In the genomic region with DNA sequence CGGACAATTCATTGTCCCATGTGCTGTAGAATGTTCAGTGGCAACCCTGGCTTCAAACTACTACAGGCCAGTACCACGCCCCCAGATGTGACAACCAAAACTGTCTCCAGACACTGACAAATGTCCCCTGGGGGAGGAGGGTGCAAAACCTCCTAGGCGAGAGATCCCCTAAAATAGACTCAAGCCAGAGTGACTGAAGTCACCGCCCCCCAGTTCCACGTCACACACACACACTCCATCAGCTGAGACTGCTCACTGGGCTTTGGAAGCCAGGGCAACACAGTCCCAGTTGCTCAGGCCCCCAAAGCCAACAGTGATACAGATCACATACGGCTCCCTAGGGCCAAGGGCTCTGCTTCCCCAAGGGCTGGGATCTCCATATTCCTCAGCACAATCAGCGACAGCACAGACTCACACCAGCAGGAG, we compare ENCODE assay signal across 9 cellular contexts. TPM values are rescaled to one million over a fixed set of nuclear protein-coding genes. Genes with fewer than 3 reads are reported as not detected.
DNase-seq lines count a peak whose midpoint lies in the region; ATAC-seq and TF ChIP-seq lines count a peak whose summit lies in the region.
"Had no signal": no experiment of that assay in that cellular context is flagged by ENCODE, and none has a peak within 500 bp of the region (broad histone marks: within the 10 kb centered on the region; RNA-seq: fewer than 3 reads in every experiment).

No MANE protein-coding gene starts in this region.

- H3K9ac ChIP-seq in OCI-LY3 (ENCODE audit: low read length): no peak overlapping the region
- H3K9ac ChIP-seq in colonic mucosa (ENCODE audit: low read depth in 2 of 2, low read length in 2 of 2): no peak overlapping the region

- intact Hi-C loops in colonic mucosa (cut with DNase I): no loop called here

- H3K4me1 Mint-ChIP-seq in memory B cell: peaks cover 14% of the 10 kb centered on the region

- peak overlapping the region; percentile 98 for H3K27ac Mint-ChIP-seq in memory B cell

- peak overlapping the region; percentile 81 for H3K4me2 ChIP-seq in OCI-LY3 (ENCODE audit: low read length)

- peaks cover 4% of the 10 kb centered on the region for H3K36me3 Mint-ChIP-seq in memory B cell

- no peaks in the 10 kb centered on the region for H3K27me3 Mint-ChIP-seq in memory B cell

- peak overlapping the region; percentile 63 for H3K4me3 ChIP-seq in OCI-LY3 (ENCODE audit: low read length)
- no peak overlapping the region for H3K4me3 ChIP-seq in colonic mucosa
- H3K4me3 ChIP-seq: suprapubic skin had no signal

- no peaks in the 10 kb centered on the region for H3K79me2 ChIP-seq in OCI-LY3 (ENCODE audit: low read length)

- DNase-seq in memory B cell (ENCODE audit: low spot score in 2 of 2) (peak; percentile 75 to 78), SKM-1 (lab: John Stamatoyannopoulos, UW; ENCODE audit: unreplicated experiment) (no peak), GDM1 (lab: John Stamatoyannopoulos, UW) (no peak), colonic mucosa (no peak)

- peak overlapping the region; percentile 77 for H3K27ac ChIP-seq in OCI-LY3 (ENCODE audit: low read length)
- H3K27ac ChIP-seq in colonic mucosa: no peak overlapping the region
- H3K27ac ChIP-seq: suprapubic skin had no signal

- peaks cover 22% of the 10 kb centered on the region for H3K4me1 ChIP-seq in OCI-LY3 (ENCODE audit: low read length)
- H3K4me1 ChIP-seq in colonic mucosa: no peaks in the 10 kb centered on the region

- H4K20me1 ChIP-seq in OCI-LY3 (ENCODE audit: insufficient read depth, low read length): peaks cover 13% of the 10 kb centered on the region; the same call in 1 of the 2 replicates

- peak overlapping the region; percentile 92 for H3K4me3 Mint-ChIP-seq in memory B cell

- H3K27me3 ChIP-seq in OCI-LY3 (ENCODE audit: low read depth, low read length) (no peaks in the 10 kb centered on the region), colonic mucosa (no peaks in the 10 kb centered on the region)
- H3K27me3 ChIP-seq: suprapubic skin had no signal

- no peak overlapping the region for H2AFZ ChIP-seq in OCI-LY3 (ENCODE audit: low read depth, low read length)

- H3K9me3 ChIP-seq in OCI-LY3 (ENCODE audit: insufficient read depth, low read length): no peaks in the 10 kb centered on the region
- no peaks in the 10 kb centered on the region for H3K9me3 ChIP-seq in colonic mucosa
- H3K9me3 ChIP-seq: suprapubic skin had no signal

- H3K36me3 ChIP-seq in OCI-LY3 (replicated peaks; ENCODE audit: low read depth, low read length) (peaks cover 2% of the 10 kb centered on the region), colonic mucosa (no peaks in the 10 kb centered on the region)
- H3K36me3 ChIP-seq: suprapubic skin had no signal

- no peaks in the 10 kb centered on the region for H3K9me3 Mint-ChIP-seq in memory B cell

- TF ChIP-seq CTCF in OCI-LY3 (IDR thresholded peaks at IDR 0.05; ENCODE audit: low read depth, low read length) (no peak), colonic mucosa (IDR thresholded peaks at IDR 0.05) (no peak)

- ATAC-seq in GM18511 (IDR thresholded peaks at IDR 0.05; ENCODE audit: unreplicated experiment): peak; percentile 80
- peak; percentile 64 for ATAC-seq in GM21576 (IDR thresholded peaks at IDR 0.05; ENCODE audit: unreplicated experiment)
- ATAC-seq in memory B cell (ENCODE audit: low read depth): peak; percentile 79
- no peak for ATAC-seq in esophagus mucosa

RNA-seq across cellular contexts. Expression of a gene that starts 19.1 kb away (rescaled TPM):
- 33.9 TPM for total RNA-seq in esophagus mucosa
- total RNA-seq in colonic mucosa: 10 to 100 TPM; 35.3 to 46.8 TPM

Comparison
In these comparisons a context has a peak if more than half of its experiments do, and no peak if none do; other contexts are left out.
1. DNase-seq: peak in memory B cell (2 of 2); none in SKM-1 (single experiment), GDM1 (single experiment) and colonic mucosa (single experiment).